ENCODE assay signal across 11 cellular contexts in the genomic region with DNA sequence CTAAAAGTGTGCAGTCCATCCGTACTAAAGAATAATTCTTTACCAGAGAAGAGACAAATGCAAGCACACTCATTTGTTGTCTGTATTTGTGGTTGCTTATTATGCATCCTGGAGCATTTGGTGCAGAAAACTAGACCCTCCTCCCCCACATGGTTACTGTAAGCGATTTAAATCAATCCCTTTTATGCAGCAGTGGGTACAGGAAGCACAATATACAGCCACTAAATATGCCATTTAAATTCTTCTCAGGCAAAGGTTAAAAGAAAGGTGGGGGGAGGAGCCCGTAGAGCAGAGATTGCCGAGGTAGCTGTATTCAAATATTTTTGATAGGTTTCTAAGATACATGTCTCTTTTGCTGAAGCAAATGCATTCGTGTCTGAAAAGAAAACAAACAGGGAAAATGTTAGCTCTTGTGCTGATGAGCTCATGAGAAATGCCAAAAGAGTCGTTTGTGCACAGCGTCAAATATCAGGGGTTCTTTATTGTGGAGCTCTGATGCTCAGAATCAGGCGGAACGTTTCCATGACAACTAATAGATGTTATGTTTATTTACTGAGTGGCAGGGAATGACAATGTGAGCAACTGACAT.
A peak's percentile ranks its signal among the peaks of the same experiment; 100 is the strongest.
DNase-seq lines count a peak whose midpoint lies in the region; ATAC-seq and TF ChIP-seq lines count a peak whose summit lies in the region.
"Had no signal": no experiment of that assay in that cellular context is flagged by ENCODE, and none has a peak within 500 bp of the region (broad histone marks: within the 10 kb centered on the region; RNA-seq: fewer than 3 reads in every experiment).

No MANE protein-coding gene starts in this region.

- H3K27me3 ChIP-seq in vagina, result no peaks in the 10 kb centered on the region

- no peaks in the 10 kb centered on the region for H3K9me3 ChIP-seq in vagina

- DNase-seq in NCI-H128 (lab: John Stamatoyannopoulos, UW; ENCODE audit: unreplicated experiment) (peak; percentile 23), NCI-H748 (lab: John Stamatoyannopoulos, UW; ENCODE audit: unreplicated experiment) (peak; percentile 99), inferior parietal cortex (ENCODE audit: extremely low spot score) (peak; percentile 76), substantia nigra (lab: John Stamatoyannopoulos, UW) (peak in 7 of 49 donors; percentile 1 to 50 (median 17)), vagina (ENCODE audit: extremely low spot score in 2 of 2) (no peak), SW 1271 (lab: John Stamatoyannopoulos, UW) (no peak)
- DNase-seq: DND-41, H9, NCI-H226 had no signal

- no peak overlapping the region for H3K4me3 ChIP-seq in vagina

- H3K36me3 ChIP-seq in vagina, result no peaks in the 10 kb centered on the region

- no peaks in the 10 kb centered on the region for H3K4me1 ChIP-seq in vagina

- no peak for TF ChIP-seq CTCF in vagina (IDR thresholded peaks at IDR 0.05)

- ATAC-seq in HG03571 (IDR thresholded peaks at IDR 0.05; ENCODE audit: unreplicated experiment) (no peak), GM21737 (IDR thresholded peaks at IDR 0.05; ENCODE audit: unreplicated experiment) (no peak)

- peak overlapping the region; percentile 84 for H3K27ac ChIP-seq in substantia nigra (ENCODE audit: low read depth, low read length, poor library complexity, severe bottlenecking)
- no peak overlapping the region for H3K27ac ChIP-seq in vagina

- intact Hi-C loops in vagina (cut with DNase I), result no loop called here

- TF ChIP-seq POLR2A in vagina (IDR thresholded peaks at IDR 0.05), result no peak

Comparison
In these comparisons a context has a peak if more than half of its experiments do, and no peak if none do; other contexts are left out.
1. DNase-seq: peak in NCI-H128 (single experiment), NCI-H748 (single experiment) and inferior parietal cortex (single experiment); none in vagina (0 of 2) and SW 1271 (0 of 2).